1 cellular context compared by ENCODE assay signal in the genomic region with DNA sequence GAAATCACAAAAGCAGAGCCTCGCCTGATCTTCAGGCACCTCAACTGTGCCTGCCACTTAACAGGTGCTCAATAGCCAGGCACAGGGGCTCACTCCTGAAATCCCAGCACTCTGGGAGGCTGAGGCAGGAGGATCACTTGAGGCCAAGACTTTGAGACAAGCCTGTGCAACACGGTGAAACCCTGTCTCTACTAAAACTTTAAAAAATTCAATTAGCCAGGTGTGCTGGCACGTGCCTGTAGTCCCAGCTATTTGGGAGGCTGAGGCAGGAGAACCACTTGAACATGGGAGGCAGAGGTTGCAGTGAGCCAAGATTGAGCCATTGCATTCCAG. TPM values are rescaled to one million over a fixed set of nuclear protein-coding genes. Genes with fewer than 3 reads are reported as not detected.
"Had no signal": no experiment of that assay in that cellular context is flagged by ENCODE, and none has a peak within 500 bp of the region (broad histone marks: within the 10 kb centered on the region; RNA-seq: fewer than 3 reads in every experiment).

No MANE protein-coding gene starts in this region.

RNA-seq across cellular contexts. Expression of gene RHPN2, which starts 22.9 kb away (rescaled TPM):
- polyA plus RNA-seq: immature natural killer cell had no signal
